Comparison of ENCODE assay signal across 29 cellular contexts in the genomic region with DNA sequence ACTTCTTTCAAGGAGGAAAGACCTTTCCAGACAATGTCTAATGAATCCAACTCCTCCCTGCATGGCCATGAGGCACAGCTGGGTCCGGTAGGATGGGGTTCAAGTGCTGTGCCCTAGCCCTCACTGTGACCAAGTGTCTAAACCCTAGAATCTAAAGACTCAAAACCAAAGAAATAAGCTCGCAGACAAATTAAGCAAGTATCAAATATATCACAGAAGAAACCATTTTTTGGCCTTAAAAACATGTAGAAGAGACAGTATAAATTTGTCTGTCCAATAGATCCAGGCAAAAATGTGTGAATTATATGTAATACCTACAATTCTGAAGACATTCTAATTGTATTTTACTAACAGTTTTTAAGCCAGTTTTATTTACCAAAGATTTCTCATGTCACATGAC.
"Had no signal": no experiment of that assay in that cellular context is flagged by ENCODE, and none has a peak within 500 bp of the region (broad histone marks: within the 10 kb centered on the region; RNA-seq: fewer than 3 reads in every experiment).

No MANE protein-coding gene starts in this region.

- H3K36me3 ChIP-seq: adrenal gland, ascending aorta, brain microvascular endothelial cell, breast epithelium, cardiac muscle cell had no signal

- H3K27ac ChIP-seq: adrenal gland, ascending aorta, body of pancreas, brain microvascular endothelial cell, breast epithelium, cardiac muscle cell had no signal

- H3K9me3 ChIP-seq: adrenal gland, ascending aorta, body of pancreas, breast epithelium had no signal

- H3K4me1 ChIP-seq: adrenal gland, ascending aorta, body of pancreas, breast epithelium had no signal

- DNase-seq: activated effector memory CD4-positive, alpha-beta T cell treated with anti-CD3 and anti-CD28 coated beads, Interleukin-2, amount 50 U/mL, for 16 hours; activated effector memory CD4-positive, alpha-beta T cell treated with Interleukin-2 at 50 U/mL for 16 hours; activated gamma-delta T cell; activated gamma-delta T cell treated with Interleukin-2 at 50 U/mL for 16 hours; activated naive CD4-positive, alpha-beta T cell; activated naive CD4-positive, alpha-beta T cell treated with anti-CD3 and anti-CD28 coated beads for 36 hours; activated naive CD4-positive, alpha-beta T cell treated with anti-CD3 and anti-CD28 coated beads, Interleukin-2, amount 10 ng/mL, durations not matched to agents 7 days and 5 days; activated naive CD4-positive, alpha-beta T cell treated with anti-CD3 and anti-CD28 coated beads, Interleukin-2, amount 50 U/mL, for 16 hours; activated naive CD4-positive, alpha-beta T cell treated with Interleukin-2 at 50 U/mL for 16 hours; activated naive CD8-positive, alpha-beta T cell treated with anti-CD3 and anti-CD28 coated beads for 36 hours; activated naive CD8-positive, alpha-beta T cell treated with anti-CD3 and anti-CD28 coated beads, Interleukin-2, amount 10 ng/mL, durations not matched to agents 7 days and 5 days; activated naive CD8-positive, alpha-beta T cell treated with anti-CD3 and anti-CD28 coated beads, Interleukin-2, amount 50 U/mL, for 24 hours; activated T-cell treated with anti-CD3 and anti-CD28 coated beads, Interleukin-2, amount 50 U/mL, for 24 hours; activated T-cell treated with anti-CD3 and anti-CD28 coated beads, Interleukin-2, amount 50 U/mL, for 4 hours; activated T-cell treated with anti-CD3 and anti-CD28 coated beads, Interleukin-2, amount 50 U/mL, for 48 hours; activated T-cell treated with anti-CD3 and anti-CD28 coated beads, Interleukin-2, amount 50 U/mL, for 72 hours; adrenal gland; amniotic stem cell; amygdala; anterior cingulate cortex; aorta; body of pancreas; brain microvascular endothelial cell; caudate nucleus; central memory CD4-positive, alpha-beta T cell; cerebellar nuclear complex had no signal

- H3K4me3 ChIP-seq: adrenal gland, ascending aorta, body of pancreas, breast epithelium, cardiac muscle cell had no signal
